In the genomic region with DNA sequence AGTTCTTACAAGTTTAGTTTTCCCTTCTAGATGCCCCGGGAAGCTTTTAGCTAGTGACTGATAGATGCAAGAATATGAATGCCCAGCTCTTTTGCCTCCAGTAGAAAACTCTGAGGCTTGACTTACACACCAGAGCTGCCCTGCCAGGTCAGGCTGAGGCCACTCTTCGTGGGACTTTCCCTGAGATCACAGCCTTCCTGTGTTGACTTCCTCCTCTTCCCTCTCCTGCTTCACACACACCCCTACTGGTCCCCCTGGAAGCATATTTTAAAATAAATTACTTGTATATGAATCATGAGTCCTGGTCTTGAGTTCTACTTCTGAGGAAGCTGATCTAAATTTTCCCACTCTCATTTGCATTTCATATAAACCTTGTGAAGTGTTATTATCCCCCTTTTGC, we compare ENCODE assay signal across 20 cellular contexts.
DNase-seq lines count a peak whose midpoint lies in the region; ATAC-seq, FAIRE-seq and TF ChIP-seq lines count a peak whose summit lies in the region.
"Had no signal": no experiment of that assay in that cellular context is flagged by ENCODE, and none has a peak within 500 bp of the region (broad histone marks: within the 10 kb centered on the region; RNA-seq: fewer than 3 reads in every experiment).

No MANE protein-coding gene starts in this region.

- WGBS in small intestine, 3 donors: 33 to 42% (median 38%) methylated on average over 2 of the region's 2 CpGs
- 53% methylated on average over 2 of the region's 2 CpGs for WGBS in right cardiac atrium

- no peaks in the 10 kb centered on the region for H3K27me3 ChIP-seq in bronchial epithelial cell (ENCODE audit: control insufficient read depth, insufficient read depth, low read length)
- H3K27me3 ChIP-seq in small intestine (ENCODE audit: control insufficient read depth in 2 of 2, insufficient read depth in 2 of 2, low read length in 2 of 2): no peaks in the 10 kb centered on the region
- no peaks in the 10 kb centered on the region for H3K27me3 ChIP-seq in right cardiac atrium (ENCODE audit: control insufficient read depth, insufficient read depth)
- H3K27me3 ChIP-seq: hepatocyte, vagina had no signal

- H3K4me1 ChIP-seq in small intestine (ENCODE audit: control insufficient read depth in 2 of 2, insufficient read depth in 1 of 2, low read depth in 1 of 2, low read length in 1 of 2): no peaks in the 10 kb centered on the region
- H3K4me1 ChIP-seq in right cardiac atrium (ENCODE audit: control insufficient read depth, insufficient read depth, low read length): no peaks in the 10 kb centered on the region
- H3K4me1 ChIP-seq: HAP-1, vagina had no signal

- H3K4me3 ChIP-seq in bronchial epithelial cell (ENCODE audit: low read depth, low read length): no peak overlapping the region
- H3K4me3 ChIP-seq in small intestine (ENCODE audit: low read depth in 1 of 2, low read length in 2 of 2): no peak overlapping the region
- no peak overlapping the region for H3K4me3 ChIP-seq in right cardiac atrium (ENCODE audit: low read length)
- H3K4me3 ChIP-seq: HAP-1, hepatocyte, vagina had no signal

- TF ChIP-seq CTCF in bronchial epithelial cell (IDR thresholded peaks at IDR 0.05; ENCODE audit: insufficient read depth, low read length, severe bottlenecking): no peak

- H3K27ac ChIP-seq in small intestine (ENCODE audit: low read depth in 1 of 2, low read length in 1 of 2) (no peak overlapping the region), right cardiac atrium (ENCODE audit: low read length) (no peak overlapping the region)
- H3K27ac ChIP-seq: hepatocyte, vagina had no signal

- ATAC-seq in GM21825 (IDR thresholded peaks at IDR 0.05; ENCODE audit: unreplicated experiment) (peak; percentile 64), GM18520 (IDR thresholded peaks at IDR 0.05; ENCODE audit: unreplicated experiment) (no peak), HG03097 (IDR thresholded peaks at IDR 0.05; ENCODE audit: low FRiP score, unreplicated experiment) (no peak), right cardiac atrium (no peak)
- ATAC-seq: naive thymus-derived CD8-positive, alpha-beta T cell; T-cell had no signal

- intact Hi-C loops in right cardiac atrium (cut with DNase I): no loop called here

- DNase-seq in A172 (ENCODE audit: low spot score) (peak; percentile 48), bronchial epithelial cell (ENCODE audit: low read depth) (peak; percentile 5), kidney glomerular epithelial cell (lab: John Stamatoyannopoulos, UW) (peak; percentile 51), small intestine (no peak), right cardiac atrium (no peak)
- DNase-seq: activated B cell treated with CpG ODN at 0.5 μM for 24 hours; activated naive CD4-positive, alpha-beta T cell; naive thymus-derived CD8-positive, alpha-beta T cell; NCI-H187 treated with DMSO at 0.1 percent for 48 hours; NCI-H526; stimulated activated naive B cell treated with anti-CD40 and anti-IgM and Interleukin-4, amounts not matched to agents 10 μg/mL and 1 μg/mL and 100 μg/mL, for 72 hours; T-cell had no signal

- H3K9me3 ChIP-seq in small intestine (ENCODE audit: control insufficient read depth, low read depth): no peaks in the 10 kb centered on the region
- no peaks in the 10 kb centered on the region for H3K9me3 ChIP-seq in right cardiac atrium (ENCODE audit: control insufficient read depth, low read length)
- H3K9me3 ChIP-seq: HAP-1, vagina had no signal

- H3K36me3 ChIP-seq in bronchial epithelial cell (ENCODE audit: control insufficient read depth, insufficient read depth, low read length): no peaks in the 10 kb centered on the region
- no peaks in the 10 kb centered on the region for H3K36me3 ChIP-seq in small intestine (ENCODE audit: control insufficient read depth in 2 of 2, insufficient read depth in 2 of 2, low read length in 2 of 2)
- H3K36me3 ChIP-seq: HAP-1, vagina had no signal

- FAIRE-seq in bronchial epithelial cell (lab: Jason Lieb, UNC) (no peak), small intestine (lab: Jason Lieb, UNC) (no peak)
- FAIRE-seq: A204.1, endometrium had no signal

Comparison
In these comparisons a context has a peak if more than half of its experiments do, and no peak if none do; other contexts are left out.
1. DNase-seq: peak in A172 (single experiment), bronchial epithelial cell (single experiment) and kidney glomerular epithelial cell (single experiment); none in small intestine (single experiment) and right cardiac atrium (0 of 3).